In genomic region chr5:87282254-87282653, GRCh38 we compare ENCODE assay signal across 21 cellular contexts. TPM values are rescaled to one million over a fixed set of nuclear protein-coding genes. Genes with fewer than 3 reads are reported as not detected.
DNase-seq lines count a peak whose midpoint lies in the region; ATAC-seq and TF ChIP-seq lines count a peak whose summit lies in the region.
"Had no signal": no experiment of that assay in that cellular context is flagged by ENCODE, and none has a peak within 500 bp of the region (broad histone marks: within the 10 kb centered on the region; RNA-seq: fewer than 3 reads in every experiment).

No MANE protein-coding gene starts in this region.

- no peak overlapping the region for H3K4me3 ChIP-seq in Jurkat, Clone E6-1 (ENCODE audit: low read length)
- H3K4me3 ChIP-seq in spleen: no peak overlapping the region
- H3K4me3 ChIP-seq: dorsolateral prefrontal cortex, esophagus squamous epithelium, GM23338, neural progenitor cell had no signal

- peaks cover 0 to 35% (median 4%) of the 10 kb centered on the region in 6 donors for H3K36me3 ChIP-seq in spleen
- H3K36me3 ChIP-seq: brain microvascular endothelial cell had no signal

- peaks cover 20% of the 10 kb centered on the region for H3K4me1 Mint-ChIP-seq in activated CD8-positive, alpha-beta memory T cell treated with anti-CD3 and anti-CD28 coated beads, Interleukin-2, amount 10 ng/mL, durations not matched to agents 7 days and 5 days
- H3K4me1 Mint-ChIP-seq in activated naive CD8-positive, alpha-beta T cell treated with anti-CD3 and anti-CD28 coated beads for 36 hours: peaks cover 39% of the 10 kb centered on the region
- H3K4me1 Mint-ChIP-seq: GM23338, neural progenitor cell had no signal

- H3K9me3 ChIP-seq in spleen: no peaks in the 10 kb centered on the region
- H3K9me3 ChIP-seq: esophagus squamous epithelium had no signal

- H3K27ac Mint-ChIP-seq in activated CD8-positive, alpha-beta memory T cell treated with anti-CD3 and anti-CD28 coated beads, Interleukin-2, amount 10 ng/mL, durations not matched to agents 7 days and 5 days: peak overlapping the region; percentile 65
- H3K27ac Mint-ChIP-seq in activated naive CD8-positive, alpha-beta T cell treated with anti-CD3 and anti-CD28 coated beads for 36 hours: peak overlapping the region; percentile 80
- H3K27ac Mint-ChIP-seq: GM23338, neural progenitor cell had no signal

- DNase-seq in activated CD8-positive, alpha-beta memory T cell treated with anti-CD3 and anti-CD28 coated beads, Interleukin-2, amount 10 ng/mL, durations not matched to agents 7 days and 5 days: no peak
- no peak for DNase-seq in activated CD8-positive, alpha-beta memory T cell treated with anti-CD3 and anti-CD28 coated beads, Interleukin-2, amount 50 U/mL, for 4 hours
- peak; percentile 57 for DNase-seq in Jurkat, Clone E6-1 (ENCODE audit: low read depth, low spot score)
- DNase-seq in activated naive CD8-positive, alpha-beta T cell treated with anti-CD3 and anti-CD28 coated beads for 36 hours: no peak
- DNase-seq in spleen (no peak), HPDE6-E6E7 (ENCODE audit: extremely low spot score) (no peak), T1000 (lab: John Stamatoyannopoulos, UW) (no peak)
- DNase-seq: activated CD4-positive, alpha-beta T cell treated with anti-CD3 and anti-CD28 coated beads, Interleukin-2, amount 50 U/mL, for 1 hour; activated gamma-delta T cell; brain microvascular endothelial cell; dorsolateral prefrontal cortex; esophagus squamous epithelium; islet precursor cell; mesenchymal stem cell; NCI-H1694 treated with DMSO at 0.1 percent for 48 hours; NCI-H345; Right ventricle myocardium superior; stimulated activated CD4-positive, alpha-beta T cell treated with anti-CD3 and anti-CD28 coated beads, Interleukin-15, amount 100 ng/mL, for 24 hours had no signal

- no peaks in the 10 kb centered on the region for H3K27me3 Mint-ChIP-seq in activated CD8-positive, alpha-beta memory T cell treated with anti-CD3 and anti-CD28 coated beads, Interleukin-2, amount 10 ng/mL, durations not matched to agents 7 days and 5 days
- H3K27me3 Mint-ChIP-seq in activated naive CD8-positive, alpha-beta T cell treated with anti-CD3 and anti-CD28 coated beads for 36 hours: no peaks in the 10 kb centered on the region

- ATAC-seq in activated CD8-positive, alpha-beta memory T cell treated with anti-CD3 and anti-CD28 coated beads, Interleukin-2, amount 10 ng/mL, durations not matched to agents 7 days and 5 days: peak; percentile 55
- no peak for ATAC-seq in HG02759 (IDR thresholded peaks at IDR 0.05; ENCODE audit: unreplicated experiment)
- ATAC-seq: GM23338 had no signal

- peaks cover 3 to 80% (median 15%) of the 10 kb centered on the region in 6 donors for H3K4me1 ChIP-seq in spleen
- H3K4me1 ChIP-seq: neural progenitor cell had no signal

- intact Hi-C loops in spleen (cut with DNase I; ENCODE audit: low total_unique reads): no loop called here

- no peaks in the 10 kb centered on the region for H3K9me3 Mint-ChIP-seq in activated CD8-positive, alpha-beta memory T cell treated with anti-CD3 and anti-CD28 coated beads, Interleukin-2, amount 10 ng/mL, durations not matched to agents 7 days and 5 days (ENCODE audit: low read depth)
- H3K9me3 Mint-ChIP-seq in activated naive CD8-positive, alpha-beta T cell treated with anti-CD3 and anti-CD28 coated beads for 36 hours: peaks cover 2% of the 10 kb centered on the region
- H3K9me3 Mint-ChIP-seq: GM23338 had no signal

- no peaks in the 10 kb centered on the region for H3K27me3 ChIP-seq in spleen (replicated peaks in 1 of 7)
- H3K27me3 ChIP-seq: brain microvascular endothelial cell, dorsolateral prefrontal cortex, esophagus squamous epithelium, neural progenitor cell had no signal

- peak overlapping the region in 5 of 8 donors; percentile 5 to 37 (median 11) for H3K27ac ChIP-seq in spleen
- H3K27ac ChIP-seq: brain microvascular endothelial cell, esophagus squamous epithelium, neural progenitor cell had no signal

- TF ChIP-seq CTCF in spleen (IDR thresholded peaks at IDR 0.05 in 8 of 11, conservative IDR thresholded peaks at IDR 0.05 in 3 of 11): no peak

- peaks cover 41% of the 10 kb centered on the region for H3K36me3 Mint-ChIP-seq in activated CD8-positive, alpha-beta memory T cell treated with anti-CD3 and anti-CD28 coated beads, Interleukin-2, amount 10 ng/mL, durations not matched to agents 7 days and 5 days
- H3K36me3 Mint-ChIP-seq in activated naive CD8-positive, alpha-beta T cell treated with anti-CD3 and anti-CD28 coated beads for 36 hours: peaks cover 41% of the 10 kb centered on the region

- peak overlapping the region; percentile 1 for H3K4me3 Mint-ChIP-seq in activated CD8-positive, alpha-beta memory T cell treated with anti-CD3 and anti-CD28 coated beads, Interleukin-2, amount 10 ng/mL, durations not matched to agents 7 days and 5 days
- H3K4me3 Mint-ChIP-seq in activated naive CD8-positive, alpha-beta T cell treated with anti-CD3 and anti-CD28 coated beads for 36 hours: peak overlapping the region; percentile 49
- H3K4me3 Mint-ChIP-seq: GM23338, neural progenitor cell had no signal

- CTCF ChIA-PET in activated CD8-positive, alpha-beta memory T cell treated with anti-CD3 and anti-CD28 coated beads, Interleukin-2, amount 10 ng/mL, durations not matched to agents 7 days and 5 days (lab: Charles Lee): no interaction called here

- WGBS in spleen, 5 donors: 33 to 48% (median 36%) methylated on average over 2 of the region's 2 CpGs

- TF ChIP-seq POLR2A in spleen (IDR thresholded peaks at IDR 0.05): no peak

RNA-seq across cellular contexts. Expression of gene RASA1, which starts 14.6 kb away (rescaled TPM):
- total RNA-seq in activated CD8-positive, alpha-beta memory T cell treated with anti-CD3 and anti-CD28 coated beads, Interleukin-2, amount 10 ng/mL, durations not matched to agents 7 days and 5 days: 10 to 100 TPM; 15.4 to 22.1 TPM
- polyA plus RNA-seq in Jurkat, Clone E6-1 (2012; ENCODE audit: insufficient read depth, insufficient read length): 16.5 TPM
- 10 to 100 TPM; 19.2 to 21.7 TPM for total RNA-seq in activated naive CD8-positive, alpha-beta T cell treated with anti-CD3 and anti-CD28 coated beads for 36 hours
- 10 to 100 TPM; 24.1 to 54.0 (median 46.2) TPM for total RNA-seq in spleen
- polyA plus RNA-seq in spleen: 10 to 100 TPM; 13.4 to 13.7 (median 13.7) TPM
